1 cellular context compared by ENCODE assay signal in genomic region chr11:125887373-125888324, GRCh38.
TF ChIP-seq lines count a peak whose summit lies in the region.

HYLS1 (plus strand) TSS chr11:125887668; CDS start chr11:125899369, 11,701 bp downstream.

TF ChIP-seq in GM12878, 131 proteins besides CTCF, POLR2A, EP300 and RAD21 (continued from another document):
- no peak for TF ChIP-seq USF2 (IDR thresholded peaks at IDR 0.05; ENCODE audit: borderline replicate concordance, low read depth, low read length)
- TF ChIP-seq HCFC1 (IDR thresholded peaks at IDR 0.05; ENCODE audit: low read length), result no peak
- no peak for TF ChIP-seq MYC (IDR thresholded peaks at IDR 0.05; ENCODE audit: insufficient read depth, insufficient read length, insufficient replicate concordance, low read length, severe bottlenecking)
- 0 out of 2 replicates have a peak, but pooled peaks have one; percentile 13 for TF ChIP-seq YY1 (IDR thresholded peaks at IDR 0.05; ENCODE audit: low read depth, low read length)
- no peak for TF ChIP-seq HSF1 (IDR thresholded peaks at IDR 0.05; ENCODE audit: low read depth, low read length)
- TF ChIP-seq GATAD2B (conservative IDR thresholded peaks at IDR 0.05; ENCODE audit: low read depth), result peak; percentile 98
- no peak for TF ChIP-seq STAT1 (conservative IDR thresholded peaks at IDR 0.05)
- 0 out of 2 replicates have a peak, but pooled peaks have one; percentile 26 for TF ChIP-seq ZSCAN29 (IDR thresholded peaks at IDR 0.05)
- no peak for TF ChIP-seq WRNIP1 (IDR thresholded peaks at IDR 0.05; ENCODE audit: borderline replicate concordance, low read depth, low read length)
- no peak for TF ChIP-seq SMC3 (IDR thresholded peaks at IDR 0.05; ENCODE audit: borderline replicate concordance, low read length)
- peak; percentile 62 for TF ChIP-seq PKNOX1 (IDR thresholded peaks at IDR 0.05)
